In genomic region chr6:11263185-11263817, GRCh38 we compare ENCODE assay signal across 1 cellular context.
TF ChIP-seq lines count a peak whose summit lies in the region.

No MANE protein-coding gene starts in this region.

TF ChIP-seq in HepG2, 621 proteins besides CTCF, POLR2A, EP300 and RAD21 (continued from another document and continues in another):
- TF ChIP-seq ZNF318 (CRISPR knock-in tag; IDR thresholded peaks at IDR 0.05): no peak
- TF ChIP-seq MXD3 (CRISPR knock-in tag; IDR thresholded peaks at IDR 0.05): no peak
- 0 out of 2 replicates have a peak, but pooled peaks have one; percentile 40 for TF ChIP-seq NCOA1 (CRISPR knock-in tag; IDR thresholded peaks at IDR 0.05)
- TF ChIP-seq SMAD9 (CRISPR knock-in tag; IDR thresholded peaks at IDR 0.05): no peak
- TF ChIP-seq ZNF713 (CRISPR knock-in tag; IDR thresholded peaks at IDR 0.05): no peak
- peak; percentile 18 for TF ChIP-seq MED8 (CRISPR knock-in tag; IDR thresholded peaks at IDR 0.05; ENCODE audit: insufficient replicate concordance)
- no peak for TF ChIP-seq PHF5A (CRISPR knock-in tag; IDR thresholded peaks at IDR 0.05; ENCODE audit: low read depth, unreplicated experiment)
- 0 out of 2 replicates have a peak, but pooled peaks have one; percentile 24 for TF ChIP-seq ZNF317 (CRISPR knock-in tag; IDR thresholded peaks at IDR 0.05)
- TF ChIP-seq ZMAT3 (CRISPR knock-in tag; conservative IDR thresholded peaks at IDR 0.05): no peak
- no peak for TF ChIP-seq ZNF678 (CRISPR knock-in tag; IDR thresholded peaks at IDR 0.05)
- no peak for TF ChIP-seq ZNF83 (CRISPR knock-in tag; IDR thresholded peaks at IDR 0.05; ENCODE audit: borderline replicate concordance)
- no peak for TF ChIP-seq POLR2AphosphoS5 (IDR thresholded peaks at IDR 0.05; ENCODE audit: low read depth, low read length)
- no peak for TF ChIP-seq KLF9 (CRISPR knock-in tag; IDR thresholded peaks at IDR 0.05; ENCODE audit: low read depth)
- TF ChIP-seq YEATS2 (CRISPR knock-in tag; IDR thresholded peaks at IDR 0.05; ENCODE audit: borderline replicate concordance): no peak
- TF ChIP-seq ZNF580 (CRISPR knock-in tag; IDR thresholded peaks at IDR 0.05; ENCODE audit: borderline replicate concordance, low read depth): no peak
- no peak for TF ChIP-seq HNRNPL (IDR thresholded peaks at IDR 0.05; ENCODE audit: low read depth, low read length)
- peak; percentile 37; the same call in 1 of the 2 replicates for TF ChIP-seq JUND (CRISPR knock-in tag; IDR thresholded peaks at IDR 0.05)
- no peak for TF ChIP-seq HOXA5 (CRISPR knock-in tag; IDR thresholded peaks at IDR 0.05)
- TF ChIP-seq ZNF644 (CRISPR knock-in tag; IDR thresholded peaks at IDR 0.05; ENCODE audit: low read depth): 0 out of 2 replicates have a peak, but pooled peaks have one; percentile 48
- no peak for TF ChIP-seq DPF2 (CRISPR knock-in tag; IDR thresholded peaks at IDR 0.05; ENCODE audit: borderline replicate concordance, low read depth)
- peak; percentile 52; the same call in 1 of the 2 replicates for TF ChIP-seq JUN (CRISPR knock-in tag; IDR thresholded peaks at IDR 0.05)
- TF ChIP-seq HNRNPH1 (optimal IDR thresholded peaks at IDR 0.05; ENCODE audit: low read depth, low read length): no peak
- TF ChIP-seq, protein P1, sequence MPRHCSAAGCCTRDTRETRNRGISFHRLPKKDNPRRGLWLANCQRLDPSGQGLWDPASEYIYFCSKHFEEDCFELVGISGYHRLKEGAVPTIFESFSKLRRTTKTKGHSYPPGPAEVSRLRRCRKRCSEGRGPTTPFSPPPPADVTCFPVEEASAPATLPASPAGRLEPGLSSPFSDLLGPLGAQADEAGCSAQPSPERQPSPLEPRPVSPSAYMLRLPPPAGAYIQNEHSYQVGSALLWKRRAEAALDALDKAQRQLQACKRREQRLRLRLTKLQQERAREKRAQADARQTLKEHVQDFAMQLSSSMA (CRISPR knock-in tag; IDR thresholded peaks at IDR 0.05): no peak
- no peak for TF ChIP-seq ZNF253 (CRISPR knock-in tag; IDR thresholded peaks at IDR 0.05; ENCODE audit: borderline replicate concordance)
- no peak for TF ChIP-seq ZNF281 (CRISPR knock-in tag; IDR thresholded peaks at IDR 0.05; ENCODE audit: borderline replicate concordance)
- TF ChIP-seq ZSCAN31 (CRISPR knock-in tag; IDR thresholded peaks at IDR 0.05; ENCODE audit: low read depth): no peak
- no peak for TF ChIP-seq SMAD1 (CRISPR knock-in tag; IDR thresholded peaks at IDR 0.05; ENCODE audit: borderline replicate concordance, low read depth)
- TF ChIP-seq, protein P2, sequence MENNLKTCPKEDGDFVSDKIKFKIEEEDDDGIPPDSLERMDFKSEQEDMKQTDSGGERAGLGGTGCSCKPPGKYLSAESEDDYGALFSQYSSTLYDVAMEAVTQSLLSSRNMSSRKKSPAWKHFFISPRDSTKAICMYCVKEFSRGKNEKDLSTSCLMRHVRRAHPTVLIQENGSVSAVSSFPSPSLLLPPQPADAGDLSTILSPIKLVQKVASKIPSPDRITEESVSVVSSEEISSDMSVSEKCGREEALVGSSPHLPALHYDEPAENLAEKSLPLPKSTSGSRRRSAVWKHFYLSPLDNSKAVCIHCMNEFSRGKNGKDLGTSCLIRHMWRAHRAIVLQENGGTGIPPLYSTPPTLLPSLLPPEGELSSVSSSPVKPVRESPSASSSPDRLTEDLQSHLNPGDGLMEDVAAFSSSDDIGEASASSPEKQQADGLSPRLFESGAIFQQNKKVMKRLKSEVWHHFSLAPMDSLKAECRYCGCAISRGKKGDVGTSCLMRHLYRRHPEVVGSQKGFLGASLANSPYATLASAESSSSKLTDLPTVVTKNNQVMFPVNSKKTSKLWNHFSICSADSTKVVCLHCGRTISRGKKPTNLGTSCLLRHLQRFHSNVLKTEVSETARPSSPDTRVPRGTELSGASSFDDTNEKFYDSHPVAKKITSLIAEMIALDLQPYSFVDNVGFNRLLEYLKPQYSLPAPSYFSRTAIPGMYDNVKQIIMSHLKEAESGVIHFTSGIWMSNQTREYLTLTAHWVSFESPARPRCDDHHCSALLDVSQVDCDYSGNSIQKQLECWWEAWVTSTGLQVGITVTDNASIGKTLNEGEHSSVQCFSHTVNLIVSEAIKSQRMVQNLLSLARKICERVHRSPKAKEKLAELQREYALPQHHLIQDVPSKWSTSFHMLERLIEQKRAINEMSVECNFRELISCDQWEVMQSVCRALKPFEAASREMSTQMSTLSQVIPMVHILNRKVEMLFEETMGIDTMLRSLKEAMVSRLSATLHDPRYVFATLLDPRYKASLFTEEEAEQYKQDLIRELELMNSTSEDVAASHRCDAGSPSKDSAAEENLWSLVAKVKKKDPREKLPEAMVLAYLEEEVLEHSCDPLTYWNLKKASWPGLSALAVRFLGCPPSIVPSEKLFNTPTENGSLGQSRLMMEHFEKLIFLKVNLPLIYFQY (CRISPR knock-in tag; IDR thresholded peaks at IDR 0.05; ENCODE audit: borderline replicate concordance): no peak
- no peak for TF ChIP-seq GABPB1 (CRISPR knock-in tag; IDR thresholded peaks at IDR 0.05)
- peak; percentile 75 for TF ChIP-seq ZMYM4 (CRISPR knock-in tag; IDR thresholded peaks at IDR 0.05)
- TF ChIP-seq USF2 (IDR thresholded peaks at IDR 0.05; ENCODE audit: low read depth, low read length): peak; percentile 64
- no peak; the same call in 1 of the 2 replicates for TF ChIP-seq USF2 (CRISPR knock-in tag; IDR thresholded peaks at IDR 0.05; ENCODE audit: borderline replicate concordance)
- no peak for TF ChIP-seq ZKSCAN1 (IDR thresholded peaks at IDR 0.05; ENCODE audit: low read length)
- peak; percentile 9 for TF ChIP-seq TEAD3 (CRISPR knock-in tag; optimal IDR thresholded peaks at IDR 0.05; ENCODE audit: borderline replicate concordance)
- no peak for TF ChIP-seq ATF1 (CRISPR knock-in tag; IDR thresholded peaks at IDR 0.05)
